Comparison of ENCODE assay signal across 13 cellular contexts in the genomic region with DNA sequence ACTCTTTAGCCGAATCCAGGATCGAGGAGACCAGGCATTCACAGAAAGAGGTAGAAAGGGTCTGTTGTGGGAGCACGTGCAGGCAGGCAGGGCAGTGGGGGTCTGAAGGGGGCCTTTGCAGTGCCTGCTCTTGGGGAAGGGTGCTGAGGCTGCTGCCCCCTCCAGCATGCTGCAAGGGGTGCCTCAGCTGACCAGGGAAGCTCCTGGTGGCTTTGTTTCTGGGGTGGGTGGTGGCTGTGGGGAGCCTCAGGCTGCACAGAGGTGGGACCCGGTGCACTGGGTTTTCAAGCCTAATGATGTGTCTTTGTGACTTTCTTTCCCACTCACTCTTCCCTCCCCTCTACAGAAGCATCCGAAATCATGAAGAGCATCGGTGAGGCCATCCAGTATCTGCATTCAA. TPM values are rescaled to one million over a fixed set of nuclear protein-coding genes. Genes with fewer than 3 reads are reported as not detected.
"Had no signal": no experiment of that assay in that cellular context is flagged by ENCODE, and none has a peak within 500 bp of the region (broad histone marks: within the 10 kb centered on the region; RNA-seq: fewer than 3 reads in every experiment).

No MANE protein-coding gene starts in this region.

- H3K27ac Mint-ChIP-seq: activated CD4-positive, alpha-beta T cell treated with anti-CD3 and anti-CD28 coated beads, Interleukin-2, amount 10 ng/mL, durations not matched to agents 24 days and 14 days; activated naive CD4-positive, alpha-beta T cell treated with anti-CD3 and anti-CD28 coated beads, Interleukin-2, amount 50 U/mL, for 24 hours had no signal

- DNase-seq: activated CD4-positive, alpha-beta T cell treated with anti-CD3 and anti-CD28 coated beads, Interleukin-2, amount 10 ng/mL, durations not matched to agents 24 days and 14 days; activated CD4-positive, CD25-positive, alpha-beta regulatory T cell; activated effector memory CD4-positive, alpha-beta T cell treated with anti-CD3 and anti-CD28 coated beads, Interleukin-2, amount 50 U/mL, for 16 hours; activated T-cell treated with anti-CD3 and anti-CD28 coated beads, Interleukin-2, amount 50 U/mL, for 48 hours; hypothalamus; lower lobe of right lung; stimulated activated CD4-positive, alpha-beta T cell treated with anti-CD3 and anti-CD28 coated beads, Interleukin-1b, Interleukin-23, amount 100 ng/mL, for 48 hours; uterus had no signal

- H2AFZ ChIP-seq: parathyroid adenoma had no signal

- H3K27me3 ChIP-seq: adrenal gland, tibial nerve, uterus had no signal

- H3K4me1 ChIP-seq: parathyroid adenoma had no signal

- H3K4me3 Mint-ChIP-seq: activated CD4-positive, alpha-beta T cell treated with anti-CD3 and anti-CD28 coated beads, Interleukin-2, amount 10 ng/mL, durations not matched to agents 24 days and 14 days; activated naive CD4-positive, alpha-beta T cell treated with anti-CD3 and anti-CD28 coated beads, Interleukin-2, amount 50 U/mL, for 24 hours had no signal

- H3K9me3 Mint-ChIP-seq: activated CD4-positive, alpha-beta T cell treated with anti-CD3 and anti-CD28 coated beads, Interleukin-2, amount 10 ng/mL, durations not matched to agents 24 days and 14 days; activated naive CD4-positive, alpha-beta T cell treated with anti-CD3 and anti-CD28 coated beads, Interleukin-2, amount 50 U/mL, for 24 hours had no signal

- H3K36me3 ChIP-seq: uterus had no signal

- H3K27ac ChIP-seq: lower lobe of right lung, parathyroid adenoma, tibial nerve, uterus had no signal

- ATAC-seq: esophagus mucosa, lower lobe of right lung had no signal

- H3K4me3 ChIP-seq: adrenal gland, lower lobe of right lung, tibial nerve, uterus had no signal

- H3K9me3 ChIP-seq: adrenal gland, lower lobe of right lung, tibial nerve, uterus had no signal

- H3K27me3 Mint-ChIP-seq: activated CD4-positive, alpha-beta T cell treated with anti-CD3 and anti-CD28 coated beads, Interleukin-2, amount 10 ng/mL, durations not matched to agents 24 days and 14 days; activated naive CD4-positive, alpha-beta T cell treated with anti-CD3 and anti-CD28 coated beads, Interleukin-2, amount 50 U/mL, for 24 hours had no signal

RNA-seq across cellular contexts. Expression of a gene that starts 41.5 kb away (rescaled TPM):
- total RNA-seq: activated CD4-positive, alpha-beta T cell treated with anti-CD3 and anti-CD28 coated beads, Interleukin-2, amount 10 ng/mL, durations not matched to agents 24 days and 14 days; adrenal gland; lower lobe of right lung; tibial nerve had no signal
- polyA plus RNA-seq: adrenal gland had no signal
